ENCODE assay signal across 20 cellular contexts in genomic region chr14:98901511-98902205, GRCh38.
DNase-seq lines count a peak whose midpoint lies in the region; ATAC-seq and TF ChIP-seq lines count a peak whose summit lies in the region.
"Had no signal": no experiment of that assay in that cellular context is flagged by ENCODE, and none has a peak within 500 bp of the region (broad histone marks: within the 10 kb centered on the region; RNA-seq: fewer than 3 reads in every experiment).

No MANE protein-coding gene starts in this region.

- H3K4me1 Mint-ChIP-seq in neural crest cell: peaks cover 14% of the 10 kb centered on the region
- H3K4me1 Mint-ChIP-seq in stimulated activated memory B cell treated with anti-CD40 and anti-IgM and Interleukin-4, amounts not matched to agents 10 μg/mL and 1 μg/mL and 100 μg/mL, for 72 hours: no peaks in the 10 kb centered on the region
- H3K4me1 Mint-ChIP-seq: CD14-positive monocyte; CD8-positive, alpha-beta memory T cell had no signal

- H3K4me1 ChIP-seq in RWPE2 (ENCODE audit: insufficient read depth, poor library complexity, severe bottlenecking): peaks cover 42% of the 10 kb centered on the region

- no peaks in the 10 kb centered on the region for H3K27me3 ChIP-seq in RWPE2 (ENCODE audit: insufficient read depth, poor library complexity, severe bottlenecking)
- H3K27me3 ChIP-seq: SJCRH30 had no signal

- no peak overlapping the region for H3K4me3 Mint-ChIP-seq in neural crest cell
- no peak overlapping the region for H3K4me3 Mint-ChIP-seq in stimulated activated memory B cell treated with anti-CD40 and anti-IgM and Interleukin-4, amounts not matched to agents 10 μg/mL and 1 μg/mL and 100 μg/mL, for 72 hours
- H3K4me3 Mint-ChIP-seq: CD14-positive monocyte; CD8-positive, alpha-beta memory T cell had no signal

- H3K27ac ChIP-seq in RWPE2 (ENCODE audit: poor library complexity, severe bottlenecking): no peak overlapping the region
- H3K27ac ChIP-seq: SJCRH30 had no signal

- no peak overlapping the region for H3K4me3 ChIP-seq in RWPE2 (ENCODE audit: severe bottlenecking)
- H3K4me3 ChIP-seq: SJCRH30 had no signal

- intact Hi-C loops in cardiac septum (cut with DNase I): no loop called here
- intact Hi-C loops in Right ventricle myocardium superior (cut with DNase I): no loop called here

- H3K9me3 Mint-ChIP-seq in neural crest cell: peaks cover 3% of the 10 kb centered on the region
- peaks cover 22% of the 10 kb centered on the region for H3K9me3 Mint-ChIP-seq in stimulated activated memory B cell treated with anti-CD40 and anti-IgM and Interleukin-4, amounts not matched to agents 10 μg/mL and 1 μg/mL and 100 μg/mL, for 72 hours
- H3K9me3 Mint-ChIP-seq: CD8-positive, alpha-beta memory T cell had no signal

- DNase-seq in cardiac septum (ENCODE audit: low spot score) (peak; percentile 57), Right ventricle myocardium superior (no peak), RWPE2 (ENCODE audit: low spot score) (peak; percentile 54), neural crest cell (ENCODE audit: low read depth, low spot score) (no peak), 8988T (no peak)
- DNase-seq: CD8-positive, alpha-beta memory T cell; DMS153; H7; NCI-H1048; NCI-H1417; NCI-H187; NCI-H2081 treated with DMSO at 0.1 percent for 48 hours; NCI-H524; NCI-H774; SJCRH30 had no signal

- H3K9me3 ChIP-seq in RWPE2 (ENCODE audit: severe bottlenecking): no peaks in the 10 kb centered on the region
- H3K9me3 ChIP-seq: SJCRH30 had no signal

- no peaks in the 10 kb centered on the region for H3K36me3 Mint-ChIP-seq in neural crest cell (ENCODE audit: low read depth)
- H3K36me3 Mint-ChIP-seq in stimulated activated memory B cell treated with anti-CD40 and anti-IgM and Interleukin-4, amounts not matched to agents 10 μg/mL and 1 μg/mL and 100 μg/mL, for 72 hours: no peaks in the 10 kb centered on the region
- H3K36me3 Mint-ChIP-seq: CD14-positive monocyte had no signal

- no peak for TF ChIP-seq CTCF in RWPE2 (IDR thresholded peaks at IDR 0.05; ENCODE audit: poor library complexity, severe bottlenecking)
- TF ChIP-seq CTCF in neural crest cell (conservative IDR thresholded peaks at IDR 0.05): no peak

- peak overlapping the region; percentile 47 for H3K27ac Mint-ChIP-seq in neural crest cell (ENCODE audit: unreplicated experiment)
- H3K27ac Mint-ChIP-seq in stimulated activated memory B cell treated with anti-CD40 and anti-IgM and Interleukin-4, amounts not matched to agents 10 μg/mL and 1 μg/mL and 100 μg/mL, for 72 hours: no peak overlapping the region

- H3K27me3 Mint-ChIP-seq in neural crest cell (ENCODE audit: low read depth): peaks cover 15% of the 10 kb centered on the region
- no peaks in the 10 kb centered on the region for H3K27me3 Mint-ChIP-seq in stimulated activated memory B cell treated with anti-CD40 and anti-IgM and Interleukin-4, amounts not matched to agents 10 μg/mL and 1 μg/mL and 100 μg/mL, for 72 hours

- no peak for ATAC-seq in Right ventricle myocardium superior (ENCODE audit: poor library complexity)
- ATAC-seq in RWPE2 (ENCODE audit: low read depth): no peak
- peak; percentile 21 for ATAC-seq in stimulated activated memory B cell treated with anti-CD40 and anti-IgM and Interleukin-4, amounts not matched to agents 10 μg/mL and 1 μg/mL and 100 μg/mL, for 72 hours
- ATAC-seq in GM21515 (IDR thresholded peaks at IDR 0.05; ENCODE audit: unreplicated experiment): no peak
- no peak for ATAC-seq in GM19395 (IDR thresholded peaks at IDR 0.05; ENCODE audit: unreplicated experiment)
- ATAC-seq: SK-N-SH treated with all-trans-retinoic acid at 6 μM for 48 hours had no signal

- H3K36me3 ChIP-seq in RWPE2 (ENCODE audit: low read depth): no peaks in the 10 kb centered on the region
- H3K36me3 ChIP-seq: SJCRH30 had no signal

Comparison
In these comparisons a context has a peak if more than half of its experiments do, and no peak if none do; other contexts are left out.
1. DNase-seq: peak in cardiac septum (single experiment) and RWPE2 (single experiment); none in Right ventricle myocardium superior (single experiment), neural crest cell (single experiment) and 8988T (single experiment).